Comparison of ENCODE assay signal across 6 cellular contexts in genomic region chr20:60636417-60636816, GRCh38.
"Had no signal": no experiment of that assay in that cellular context is flagged by ENCODE, and none has a peak within 500 bp of the region (broad histone marks: within the 10 kb centered on the region; RNA-seq: fewer than 3 reads in every experiment).

No MANE protein-coding gene starts in this region.

- H3K27ac ChIP-seq: HL-60, KMS-11 had no signal

- H3K4me2 ChIP-seq: KMS-11 had no signal

- H3K4me3 ChIP-seq: K562 had no signal

- DNase-seq: IMR-90, KBM-7, KG1 had no signal

- H3K9ac ChIP-seq: KMS-11 had no signal
